ENCODE assay signal across 1 cellular context in the genomic region with DNA sequence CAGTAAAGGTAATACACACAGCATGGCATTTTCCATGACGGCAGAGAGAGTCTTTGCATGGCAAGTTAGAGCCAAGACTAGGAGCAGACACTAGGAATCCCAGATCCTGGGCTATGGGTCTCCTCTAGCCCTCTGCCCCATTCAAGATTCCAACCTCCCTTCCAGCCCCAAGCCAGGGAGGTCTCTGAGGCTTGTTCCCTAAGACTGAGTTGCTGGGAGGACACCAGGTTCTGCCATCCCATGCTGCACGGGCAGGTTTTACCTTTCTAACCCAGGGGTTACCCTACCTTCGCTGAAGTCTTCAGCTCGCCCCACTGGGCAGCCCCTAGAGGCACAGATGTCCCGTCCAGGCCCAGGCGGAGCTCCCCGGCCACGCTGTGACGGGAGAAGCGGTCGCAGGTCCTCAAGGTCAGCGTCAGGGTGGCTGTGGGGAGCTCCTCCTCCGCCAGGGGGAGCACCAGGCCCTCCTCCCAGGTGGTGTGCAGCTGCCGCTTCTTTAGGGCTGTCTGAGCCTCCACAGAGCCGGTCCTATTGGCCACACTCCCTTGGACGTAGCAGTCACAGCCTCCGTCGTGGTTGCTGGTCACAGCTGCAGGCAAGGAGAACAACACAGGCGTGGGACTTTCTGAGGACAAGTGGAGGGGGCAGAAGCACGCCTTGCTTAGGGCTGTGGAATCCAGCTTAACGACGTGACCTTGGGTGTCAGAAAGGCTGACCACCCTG.
TF ChIP-seq lines count a peak whose summit lies in the region.

No MANE protein-coding gene starts in this region.

TF ChIP-seq in IMR-90, 13 proteins besides CTCF, POLR2A, EP300 and RAD21 (continued from another document):
- TF ChIP-seq, protein P1, sequence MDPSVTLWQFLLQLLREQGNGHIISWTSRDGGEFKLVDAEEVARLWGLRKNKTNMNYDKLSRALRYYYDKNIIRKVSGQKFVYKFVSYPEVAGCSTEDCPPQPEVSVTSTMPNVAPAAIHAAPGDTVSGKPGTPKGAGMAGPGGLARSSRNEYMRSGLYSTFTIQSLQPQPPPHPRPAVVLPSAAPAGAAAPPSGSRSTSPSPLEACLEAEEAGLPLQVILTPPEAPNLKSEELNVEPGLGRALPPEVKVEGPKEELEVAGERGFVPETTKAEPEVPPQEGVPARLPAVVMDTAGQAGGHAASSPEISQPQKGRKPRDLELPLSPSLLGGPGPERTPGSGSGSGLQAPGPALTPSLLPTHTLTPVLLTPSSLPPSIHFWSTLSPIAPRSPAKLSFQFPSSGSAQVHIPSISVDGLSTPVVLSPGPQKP (IDR thresholded peaks at IDR 0.05; ENCODE audit: borderline replicate concordance, low read depth, low read length), result no peak
- TF ChIP-seq, protein P2, sequence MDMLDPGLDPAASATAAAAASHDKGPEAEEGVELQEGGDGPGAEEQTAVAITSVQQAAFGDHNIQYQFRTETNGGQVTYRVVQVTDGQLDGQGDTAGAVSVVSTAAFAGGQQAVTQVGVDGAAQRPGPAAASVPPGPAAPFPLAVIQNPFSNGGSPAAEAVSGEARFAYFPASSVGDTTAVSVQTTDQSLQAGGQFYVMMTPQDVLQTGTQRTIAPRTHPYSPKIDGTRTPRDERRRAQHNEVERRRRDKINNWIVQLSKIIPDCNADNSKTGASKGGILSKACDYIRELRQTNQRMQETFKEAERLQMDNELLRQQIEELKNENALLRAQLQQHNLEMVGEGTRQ (IDR thresholded peaks at IDR 0.05; ENCODE audit: low read depth, low read length), result no peak
- TF ChIP-seq RCOR1 (IDR thresholded peaks at IDR 0.05; ENCODE audit: insufficient replicate concordance, low read length) (no peak), CHD1 (IDR thresholded peaks at IDR 0.05; ENCODE audit: low read depth, low read length) (no peak), BHLHE40 (IDR thresholded peaks at IDR 0.05; ENCODE audit: low read depth, low read length) (no peak), RFX5 (IDR thresholded peaks at IDR 0.05; ENCODE audit: low read depth, low read length) (no peak), NFE2L2 (IDR thresholded peaks at IDR 0.05; ENCODE audit: low read depth, low read length) (no peak), SMC3 (IDR thresholded peaks at IDR 0.05; ENCODE audit: low read depth, low read length) (no peak; the same call in 1 of the 2 replicates)
